ENCODE assay signal across 20 cellular contexts in genomic region chr12:12138203-12139154, GRCh38.
"Had no signal": no experiment of that assay in that cellular context is flagged by ENCODE, and none has a peak within 500 bp of the region (broad histone marks: within the 10 kb centered on the region; RNA-seq: fewer than 3 reads in every experiment).

No MANE protein-coding gene starts in this region.

- H3K4me3 Mint-ChIP-seq: activated naive CD8-positive, alpha-beta T cell treated with anti-CD3 and anti-CD28 coated beads, Interleukin-2, amount 50 U/mL, for 24 hours; naive thymus-derived CD4-positive, alpha-beta T cell; T-helper 1 cell treated with Interleukin-12 subunit alpha and Interleukin-12 subunit beta and Interleukin-4 antibody, amounts not matched to agents 30 μg/mL and 1 μg/mL, for 36 hours; type B pancreatic cell; WTC11 had no signal

- H3K4me1 ChIP-seq: lower lobe of right lung, spleen had no signal

- H3K4me3 ChIP-seq: cardiac muscle cell, lower lobe of right lung, spleen, thoracic aorta had no signal

- H3K27me3 Mint-ChIP-seq: progenitor cell of endocrine pancreas, type B pancreatic cell had no signal

- H3K27ac ChIP-seq: cardiac muscle cell, lower lobe of right lung, spleen, thoracic aorta had no signal

- DNase-seq: activated CD4-positive, alpha-beta T cell treated with anti-CD3 and anti-CD28 coated beads, Interleukin-2, amount 50 U/mL, for 4 hours; activated gamma-delta T cell; activated naive CD4-positive, alpha-beta T cell treated with anti-CD3 and anti-CD28 coated beads, Interleukin-2, amount 50 U/mL, for 16 hours; activated naive CD8-positive, alpha-beta T cell treated with anti-CD3 and anti-CD28 coated beads, Interleukin-2, amount 50 U/mL, for 24 hours; cortex of kidney; hypothalamus; left cardiac atrium; lower lobe of right lung; naive thymus-derived CD4-positive, alpha-beta T cell; spleen; stimulated activated CD4-positive, alpha-beta T cell treated with anti-CD3 and anti-CD28 coated beads, Interleukin-4, amount 100 ng/mL, for 1 hour; stimulated activated naive CD4-positive, alpha-beta T cell treated with Interleukin-2 at 50 U/mL for 16 hours; T1000 had no signal

- H3K4me1 Mint-ChIP-seq: activated naive CD8-positive, alpha-beta T cell treated with anti-CD3 and anti-CD28 coated beads, Interleukin-2, amount 50 U/mL, for 24 hours had no signal

- H3K9me3 Mint-ChIP-seq: activated naive CD8-positive, alpha-beta T cell treated with anti-CD3 and anti-CD28 coated beads, Interleukin-2, amount 50 U/mL, for 24 hours; naive thymus-derived CD4-positive, alpha-beta T cell; T-helper 1 cell treated with Interleukin-12 subunit alpha and Interleukin-12 subunit beta and Interleukin-4 antibody, amounts not matched to agents 30 μg/mL and 1 μg/mL, for 36 hours; type B pancreatic cell; WTC11 had no signal

- ATAC-seq: activated naive CD8-positive, alpha-beta T cell treated with anti-CD3 and anti-CD28 coated beads, Interleukin-2, amount 50 U/mL, for 24 hours; left cardiac atrium; lower lobe of right lung; naive thymus-derived CD4-positive, alpha-beta T cell; WTC11 had no signal

- H3K27me3 ChIP-seq: cardiac muscle cell had no signal

- FAIRE-seq: frontal cortex had no signal

- H3K9me3 ChIP-seq: lower lobe of right lung, spleen, thoracic aorta had no signal

- H3K27ac Mint-ChIP-seq: activated naive CD8-positive, alpha-beta T cell treated with anti-CD3 and anti-CD28 coated beads, Interleukin-2, amount 50 U/mL, for 24 hours; naive thymus-derived CD4-positive, alpha-beta T cell; progenitor cell of endocrine pancreas; T-helper 1 cell treated with Interleukin-12 subunit alpha and Interleukin-12 subunit beta and Interleukin-4 antibody, amounts not matched to agents 30 μg/mL and 1 μg/mL, for 36 hours; type B pancreatic cell; WTC11 had no signal
